Comparison of ENCODE assay signal across 11 cellular contexts in the genomic region with DNA sequence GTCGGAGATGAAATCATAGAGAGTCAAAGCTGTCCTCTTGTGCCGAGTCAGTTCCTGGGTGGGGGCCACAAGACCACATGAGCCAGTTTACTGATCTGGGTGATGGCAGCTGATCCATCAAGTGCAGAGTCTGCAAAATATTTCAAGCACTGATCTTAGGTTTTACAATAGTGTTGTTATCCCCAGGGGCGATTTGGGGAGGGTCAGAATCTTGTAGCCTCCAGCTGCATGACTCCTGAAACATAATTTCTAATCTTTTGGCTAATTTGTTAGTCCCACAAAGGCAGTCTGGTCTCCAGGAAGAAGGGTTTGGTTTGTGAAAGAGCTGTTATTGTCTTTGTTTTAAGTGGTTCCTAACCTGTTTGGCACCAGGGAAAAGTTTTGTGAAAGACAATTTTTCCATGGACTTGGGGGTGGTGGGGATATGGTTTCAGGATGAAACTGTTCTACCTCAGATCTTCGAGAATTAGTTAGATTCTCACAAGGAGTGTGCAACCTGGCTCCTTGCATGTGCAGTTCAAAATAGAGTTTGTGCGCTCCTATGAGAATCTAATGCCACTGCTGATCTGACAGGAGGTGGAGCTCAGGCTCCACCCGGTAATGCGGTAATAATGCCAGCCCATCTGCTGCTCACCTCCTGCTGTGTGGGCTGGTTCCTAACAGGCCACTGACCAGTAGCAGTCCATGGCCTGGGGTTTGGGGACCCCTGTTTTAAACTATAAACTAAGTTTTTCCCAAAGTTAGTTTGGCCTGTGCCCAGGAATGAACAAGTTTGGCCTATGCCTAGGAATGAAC. TPM values are rescaled to one million over a fixed set of nuclear protein-coding genes. Genes with fewer than 3 reads are reported as not detected.
A peak's percentile ranks its signal among the peaks of the same experiment; 100 is the strongest.
DNase-seq lines count a peak whose midpoint lies in the region; ATAC-seq and TF ChIP-seq lines count a peak whose summit lies in the region.
"Had no signal": no experiment of that assay in that cellular context is flagged by ENCODE, and none has a peak within 500 bp of the region (broad histone marks: within the 10 kb centered on the region; RNA-seq: fewer than 3 reads in every experiment).

No MANE protein-coding gene starts in this region.

- H3K36me3 ChIP-seq in neural progenitor cell = no peaks in the 10 kb centered on the region

- TF ChIP-seq CTCF in glutamatergic neuron (IDR thresholded peaks at IDR 0.05; ENCODE audit: partially characterized antibody, unreplicated experiment) (no peak), neural progenitor cell (IDR thresholded peaks at IDR 0.05) (no peak)

- no peak overlapping the region for H3K4me3 ChIP-seq in neural progenitor cell

- peak; percentile 61 for DNase-seq in D341Med (ENCODE audit: low spot score)
- peak; percentile 32 for DNase-seq in NCI-H69 (lab: John Stamatoyannopoulos, UW)
- DNase-seq in glutamatergic neuron = peak; percentile 50
- peak; percentile 4 for DNase-seq in neural progenitor cell (ENCODE audit: low spot score)
- no peak for DNase-seq in stimulated activated CD4-positive, alpha-beta T cell treated with anti-CD3 and anti-CD28 coated beads, Interleukin-2, amount 100 ng/mL, for 48 hours
- no peak for DNase-seq in middle frontal gyrus (ENCODE audit: extremely low spot score, low spot score)
- DNase-seq in NCI-H146 treated with DMSO at 0.1 percent for 48 hours (lab: John Stamatoyannopoulos, UW; ENCODE audit: unreplicated experiment) = no peak
- DNase-seq: activated CD8-positive, alpha-beta memory T cell treated with anti-CD3 and anti-CD28 coated beads for 24 hours; DMS53; KBM-7 had no signal

- peaks cover 19% of the 10 kb centered on the region for H4K20me1 ChIP-seq in neural progenitor cell (ENCODE audit: low read depth)

- H3K4me2 ChIP-seq in neural progenitor cell = no peak overlapping the region

- H3K4me1 Mint-ChIP-seq in glutamatergic neuron (ENCODE audit: low read depth, unreplicated experiment) (peaks cover 28% of the 10 kb centered on the region), neural progenitor cell (peaks cover 7% of the 10 kb centered on the region)

- no peaks in the 10 kb centered on the region for H3K27me3 ChIP-seq in neural progenitor cell

- H3K9ac ChIP-seq in neural progenitor cell = no peak overlapping the region

- peaks cover 9% of the 10 kb centered on the region for H3K4me1 ChIP-seq in neural progenitor cell

- H3K9me3 Mint-ChIP-seq in glutamatergic neuron (ENCODE audit: unreplicated experiment) = peaks cover 7% of the 10 kb centered on the region
- peaks cover 37% of the 10 kb centered on the region for H3K9me3 Mint-ChIP-seq in neural progenitor cell

- H2AFZ ChIP-seq in neural progenitor cell (replicated peaks) = no peak overlapping the region

- no peaks in the 10 kb centered on the region for H3F3A ChIP-seq in neural progenitor cell (ENCODE audit: low read depth)

- peaks cover 2% of the 10 kb centered on the region for H3K27me3 Mint-ChIP-seq in glutamatergic neuron (ENCODE audit: unreplicated experiment)
- peaks cover 3% of the 10 kb centered on the region for H3K27me3 Mint-ChIP-seq in neural progenitor cell (ENCODE audit: insufficient read depth, low read depth)

- H3K27ac Mint-ChIP-seq in glutamatergic neuron (ENCODE audit: unreplicated experiment) (peak overlapping the region; percentile 92), neural progenitor cell (no peak overlapping the region)

- peak overlapping the region; percentile 70 for H3K4me3 Mint-ChIP-seq in glutamatergic neuron (ENCODE audit: unreplicated experiment)
- H3K4me3 Mint-ChIP-seq in neural progenitor cell = no peak overlapping the region

- no peaks in the 10 kb centered on the region for H3K9me3 ChIP-seq in neural progenitor cell (ENCODE audit: low read depth)

- no peak for ATAC-seq in GM21360 (IDR thresholded peaks at IDR 0.05; ENCODE audit: unreplicated experiment)

- peaks cover 100% of the 10 kb centered on the region for H3K79me2 ChIP-seq in neural progenitor cell (ENCODE audit: low read depth)

- H3K36me3 Mint-ChIP-seq in glutamatergic neuron (ENCODE audit: unreplicated experiment) = peaks cover 15% of the 10 kb centered on the region
- peaks cover 44% of the 10 kb centered on the region for H3K36me3 Mint-ChIP-seq in neural progenitor cell

- no peak overlapping the region for H3K27ac ChIP-seq in neural progenitor cell

RNA-seq across cellular contexts. Expression of gene METAP1, which starts 29.2 kb away (rescaled TPM):
- total RNA-seq in glutamatergic neuron (ENCODE audit: unreplicated experiment) (26.2 TPM), neural progenitor cell (ENCODE audit: low replicate concordance) (92.4 and 155 TPM in 2 replicates)

Comparison
In these comparisons a context has a peak if more than half of its experiments do, and no peak if none do; other contexts are left out.
1. DNase-seq: peak in D341Med (single experiment), NCI-H69 (single experiment), glutamatergic neuron (single experiment) and neural progenitor cell (single experiment); none in stimulated activated CD4-positive, alpha-beta T cell treated with anti-CD3 and anti-CD28 coated beads, Interleukin-2, amount 100 ng/mL, for 48 hours (0 of 2), middle frontal gyrus (single experiment) and NCI-H146 treated with DMSO at 0.1 percent for 48 hours (single experiment).